8 cellular contexts compared by ENCODE assay signal in the genomic region with DNA sequence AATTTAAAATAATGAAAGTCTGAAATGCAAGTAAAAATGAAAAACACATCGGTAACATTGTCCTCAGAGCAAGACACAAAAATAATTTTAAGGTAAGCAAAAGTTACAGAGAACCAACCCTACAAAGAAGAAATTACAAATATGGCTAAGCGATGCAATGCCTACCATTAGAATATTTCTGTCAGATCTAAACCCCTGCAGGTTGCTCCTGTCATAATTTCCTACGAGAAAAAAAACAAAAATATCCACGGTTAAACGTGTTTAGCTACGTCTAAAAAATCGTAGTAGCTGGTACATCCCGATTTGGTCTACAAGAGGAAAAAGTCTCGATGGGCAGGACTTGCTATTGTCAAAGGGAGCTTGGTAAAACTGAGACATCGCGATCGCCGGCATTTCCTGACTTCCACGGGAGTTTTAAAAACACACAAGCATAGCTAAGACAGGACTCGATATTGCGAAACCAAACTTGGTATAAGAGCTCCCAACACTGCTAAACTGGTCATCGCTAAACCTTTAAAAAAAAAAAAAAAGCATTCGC. TPM values are rescaled to one million over a fixed set of nuclear protein-coding genes. Genes with fewer than 3 reads are reported as not detected.
A peak's percentile ranks its signal among the peaks of the same experiment; 100 is the strongest.
DNase-seq lines count a peak whose midpoint lies in the region; ATAC-seq and TF ChIP-seq lines count a peak whose summit lies in the region.

No MANE protein-coding gene starts in this region.

- peaks cover 46% of the 10 kb centered on the region for H3K4me1 Mint-ChIP-seq in CD4-positive, alpha-beta T cell (ENCODE audit: low read depth)

- H3K36me3 Mint-ChIP-seq in CD4-positive, alpha-beta T cell (ENCODE audit: low read depth), result peaks cover 63% of the 10 kb centered on the region

- H2AFZ ChIP-seq in neuron (ENCODE audit: low read depth, low read length), result peak overlapping the region; percentile 68

- no peaks in the 10 kb centered on the region for H3K36me3 ChIP-seq in neuron (ENCODE audit: insufficient read depth, low read length)

- peaks cover 10% of the 10 kb centered on the region for H3K4me1 ChIP-seq in neuron (ENCODE audit: insufficient read depth, low read length)

- CTCF ChIA-PET in CD4-positive, alpha-beta T cell (lab: Charles Lee), result interaction anchor here (0.8 to 8.2 kb wide), 16 partner anchors 20 to 443 kb away, joined by 3 to 179 read pairs (median 7); partner anchors contain the start of gene ZNF131

- peak in 6 of 10 experiments; percentile 20 to 52 (median 46) for DNase-seq in CD4-positive, alpha-beta T cell
- DNase-seq in LNCaP clone FGC (ENCODE audit: low read depth) (no peak), left lobe of liver (ENCODE audit: low spot score) (no peak)
- peak; percentile 26 to 34 for DNase-seq in activated CD4-positive, alpha-beta T cell treated with anti-CD3 and anti-CD28 coated beads, Interleukin-2, amount 50 U/mL, for 4 hours

- peak overlapping the region; percentile 48 for H3K4me3 ChIP-seq in LNCaP clone FGC (ENCODE audit: low read depth, low read length)
- H3K4me3 ChIP-seq in neuron (ENCODE audit: low read length), result peak overlapping the region; percentile 55

- peak overlapping the region; percentile 98 for H3K4me3 Mint-ChIP-seq in CD4-positive, alpha-beta T cell

- POLR2A ChIA-PET in CD4-positive, alpha-beta T cell (lab: Charles Lee), result interaction anchor here (0.7 to 9.8 kb wide), 37 partner anchors 8 to 1171 kb away, joined by 3 to 1378 read pairs (median 7); partner anchors contain the start of genes FBXO4, HMGCS1, NNT and OXCT1

- intact Hi-C loops in CD4-positive, alpha-beta T cell (cut with DNase I, micrococcal nuclease), result no loop called here

- no peak for TF ChIP-seq POLR2A in GM18505 (IDR thresholded peaks at IDR 0.05; ENCODE audit: borderline replicate concordance, extremely low read depth, insufficient read depth, insufficient read length)

- no peaks in the 10 kb centered on the region for H3K27me3 Mint-ChIP-seq in CD4-positive, alpha-beta T cell

- no peaks in the 10 kb centered on the region for H3K27me3 ChIP-seq in CD4-positive, alpha-beta T cell (ENCODE audit: control insufficient read depth, insufficient read depth, low read length)
- H3K27me3 ChIP-seq in neuron (ENCODE audit: insufficient read depth, low read length), result no peaks in the 10 kb centered on the region

- TF ChIP-seq CTCF in CD4-positive, alpha-beta T cell (IDR thresholded peaks at IDR 0.05), result no peak
- no peak for TF ChIP-seq CTCF in LNCaP clone FGC (IDR thresholded peaks at IDR 0.05; ENCODE audit: control insufficient read depth, extremely low read depth, insufficient read depth)

- H3K27ac Mint-ChIP-seq in CD4-positive, alpha-beta T cell, result peak overlapping the region; percentile 98

- H3K9me3 ChIP-seq in CD4-positive, alpha-beta T cell (ENCODE audit: control insufficient read depth, low read length), result no peaks in the 10 kb centered on the region
- peaks cover 1% of the 10 kb centered on the region for H3K9me3 ChIP-seq in neuron (ENCODE audit: low read length)

- no peaks in the 10 kb centered on the region for H3K9me3 Mint-ChIP-seq in CD4-positive, alpha-beta T cell

- peak; percentile 1 for ATAC-seq in CD4-positive, alpha-beta T cell (ENCODE audit: poor library complexity)
- ATAC-seq in esophagus mucosa, result peak; percentile 5
- ATAC-seq in HG03571 (IDR thresholded peaks at IDR 0.05; ENCODE audit: unreplicated experiment), result no peak
- ATAC-seq in left lobe of liver, result no peak
- no peak for ATAC-seq in GM18505 (IDR thresholded peaks at IDR 0.05; ENCODE audit: unreplicated experiment)

- H3K27ac ChIP-seq in CD4-positive, alpha-beta T cell (ENCODE audit: low read depth, low read length), result peak overlapping the region; percentile 98

RNA-seq across cellular contexts. Expression of gene ANXA2R, which starts 1.1 kb away (rescaled TPM):
- 10 to 100 TPM; 45.6 to 48.9 TPM for total RNA-seq in CD4-positive, alpha-beta T cell
- total RNA-seq in esophagus mucosa (1.8 TPM), left lobe of liver (0.35 TPM)

Comparison
In these comparisons a context has a peak if more than half of its experiments do, and no peak if none do; other contexts are left out.
1. ATAC-seq: peak in CD4-positive, alpha-beta T cell (single experiment) and esophagus mucosa (single experiment); none in HG03571 (single experiment), left lobe of liver (single experiment) and GM18505 (single experiment).
2. DNase-seq: peak in CD4-positive, alpha-beta T cell (6 of 10) and activated CD4-positive, alpha-beta T cell treated with anti-CD3 and anti-CD28 coated beads, Interleukin-2, amount 50 U/mL, for 4 hours (2 of 2); none in LNCaP clone FGC (single experiment) and left lobe of liver (single experiment).
3. RNA of gene ANXA2R, which starts 1.1 kb away (total RNA-seq): 45.6 to 48.9 TPM in CD4-positive, alpha-beta T cell; 1.8 TPM in esophagus mucosa (single experiment) and 0.35 TPM in left lobe of liver (single experiment); every median in the first group is over 10 times any median in the second.